Comparison of ENCODE assay signal across 28 cellular contexts in the genomic region with DNA sequence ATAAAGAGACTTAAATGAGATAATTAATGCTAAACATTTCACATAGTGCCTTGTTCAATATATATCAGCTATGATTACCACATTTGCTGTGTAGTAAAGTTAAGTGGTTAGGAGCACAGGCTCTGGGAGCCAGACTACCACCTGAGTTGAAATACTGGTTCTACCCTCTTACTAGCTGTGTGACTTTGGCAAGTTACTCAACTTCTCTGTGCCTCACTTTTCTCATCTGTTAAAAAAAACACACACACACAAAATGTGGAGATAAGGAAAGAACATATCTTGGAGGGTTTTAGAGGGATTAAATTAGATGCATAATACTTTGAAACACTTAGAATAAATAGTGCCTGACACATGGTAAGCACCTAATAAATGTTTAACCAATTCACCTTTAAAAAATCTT.
"Had no signal": no experiment of that assay in that cellular context is flagged by ENCODE, and none has a peak within 500 bp of the region (broad histone marks: within the 10 kb centered on the region; RNA-seq: fewer than 3 reads in every experiment).

No MANE protein-coding gene starts in this region.

- H3K27ac ChIP-seq: colonic mucosa, coronary artery, dorsolateral prefrontal cortex, epithelial cell of prostate, esophagus muscularis mucosa, esophagus squamous epithelium, foreskin keratinocyte, gastrocnemius medialis, gastroesophageal sphincter, heart left ventricle, heart right ventricle, hepatocyte had no signal

- H3K36me3 ChIP-seq: colonic mucosa, esophagus muscularis mucosa, esophagus squamous epithelium, gastrocnemius medialis, gastroesophageal sphincter, heart left ventricle, heart right ventricle had no signal

- ATAC-seq: effector memory CD8-positive, alpha-beta T cell; esophagus mucosa; foreskin keratinocyte; gastrocnemius medialis; gastroesophageal sphincter; heart left ventricle; heart right ventricle had no signal

- H3K4me2 ChIP-seq: hepatocyte had no signal

- FAIRE-seq: endometrium, endothelial cell of umbilical vein, frontal cortex had no signal

- H3K9me3 ChIP-seq: colonic mucosa, esophagus muscularis mucosa, esophagus squamous epithelium, gastrocnemius medialis, gastroesophageal sphincter, heart left ventricle, heart right ventricle had no signal

- DNase-seq: colonic mucosa; cortex of kidney; dermis blood vessel endothelial cell; dorsolateral prefrontal cortex; effector CD4-positive, alpha-beta T cell; effector CD8-positive, alpha-beta T cell; effector memory CD4-positive, alpha-beta T cell; effector memory CD8-positive, alpha-beta T cell; endodermal cell; erythroblast; esophagus squamous epithelium; foreskin fibroblast; foreskin keratinocyte; foreskin melanocyte; gastrocnemius medialis; glutamatergic neuron; head of caudate nucleus; heart left ventricle; heart right ventricle had no signal

- H2AFZ ChIP-seq: hepatocyte had no signal

- H3K4me1 ChIP-seq: colonic mucosa, esophagus muscularis mucosa, esophagus squamous epithelium, foreskin keratinocyte, gastrocnemius medialis, gastroesophageal sphincter, heart left ventricle, heart right ventricle had no signal

- H3K27me3 ChIP-seq: colonic mucosa, esophagus muscularis mucosa, foreskin keratinocyte, hepatocyte had no signal

- H3K4me3 ChIP-seq: colonic mucosa, coronary artery, dorsolateral prefrontal cortex, esophagus muscularis mucosa, esophagus squamous epithelium, gastrocnemius medialis, gastroesophageal sphincter, heart left ventricle, heart right ventricle, hepatocyte had no signal

- H3K79me2 ChIP-seq: hepatocyte had no signal
